ENCODE assay signal across 22 cellular contexts in the genomic region with DNA sequence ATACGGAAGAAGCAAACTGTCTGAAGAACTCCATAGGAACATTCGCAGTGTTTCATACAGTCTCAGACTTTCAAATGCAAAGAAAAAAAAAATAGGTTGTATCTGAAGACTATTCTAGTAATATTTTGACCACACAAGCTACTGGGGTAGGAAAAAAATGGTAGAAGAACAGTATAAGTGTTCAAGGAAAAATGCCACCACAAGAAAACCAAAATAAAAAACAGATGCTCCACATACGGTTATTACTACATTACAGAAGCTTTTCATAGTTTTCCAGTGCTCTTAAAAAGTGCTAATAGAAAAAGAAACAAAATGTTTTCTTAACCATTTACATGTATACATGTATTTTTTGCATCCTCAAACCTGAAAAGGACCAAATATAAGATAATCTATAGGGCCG. TPM values are rescaled to one million over a fixed set of nuclear protein-coding genes. Genes with fewer than 3 reads are reported as not detected.
DNase-seq lines count a peak whose midpoint lies in the region; ATAC-seq and TF ChIP-seq lines count a peak whose summit lies in the region.
"Had no signal": no experiment of that assay in that cellular context is flagged by ENCODE, and none has a peak within 500 bp of the region (broad histone marks: within the 10 kb centered on the region; RNA-seq: fewer than 3 reads in every experiment).

No MANE protein-coding gene starts in this region.

- no peak for ATAC-seq in activated T-cell treated with anti-CD3 and anti-CD28 coated beads, Interleukin-2, amount 50 U/mL, for 72 hours (replicated peaks in 1 of 2)
- ATAC-seq in activated T-cell treated with anti-CD3 and anti-CD28 coated beads, Interleukin-2, amount 50 U/mL, for 4 hours: no peak
- no peak for ATAC-seq in HG03097 (IDR thresholded peaks at IDR 0.05; ENCODE audit: low FRiP score, unreplicated experiment)
- ATAC-seq: foreskin keratinocyte had no signal

- no peak for TF ChIP-seq CTCF in progenitor cell of endocrine pancreas (IDR thresholded peaks at IDR 0.05; ENCODE audit: unreplicated experiment)

- H3K36me3 Mint-ChIP-seq in activated T-cell treated with anti-CD3 and anti-CD28 coated beads, Interleukin-2, amount 50 U/mL, for 72 hours (ENCODE audit: insufficient read depth in 2 of 2): peaks cover 0 to 2% of the 10 kb centered on the region in 2 donors
- no peaks in the 10 kb centered on the region for H3K36me3 Mint-ChIP-seq in activated T-cell treated with anti-CD3 and anti-CD28 coated beads, Interleukin-2, amount 50 U/mL, for 4 hours (ENCODE audit: insufficient read depth)
- H3K36me3 Mint-ChIP-seq in IgD-negative memory B cell (no peaks in the 10 kb centered on the region), progenitor cell of endocrine pancreas (ENCODE audit: insufficient read depth) (peaks cover 2% of the 10 kb centered on the region)
- H3K36me3 Mint-ChIP-seq: activated CD4-positive, alpha-beta memory T cell treated with anti-CD3 and anti-CD28 coated beads for 36 hours had no signal

- peak overlapping the region; percentile 15 for H3K27ac Mint-ChIP-seq in activated T-cell treated with anti-CD3 and anti-CD28 coated beads, Interleukin-2, amount 50 U/mL, for 72 hours
- H3K27ac Mint-ChIP-seq in IgD-negative memory B cell (peak overlapping the region; percentile 61 to 79 (median 78)), progenitor cell of endocrine pancreas (peak overlapping the region; percentile 45)
- H3K27ac Mint-ChIP-seq: activated CD4-positive, alpha-beta memory T cell treated with anti-CD3 and anti-CD28 coated beads for 36 hours; stimulated activated naive CD8-positive, alpha-beta T cell treated with anti-CD3 and anti-CD28 coated beads, Interleukin-15, Interleukin-2, amounts not matched to agents 100 ng/mL and 50 ng/mL, for 24 hours had no signal

- no peaks in the 10 kb centered on the region for H3K27me3 Mint-ChIP-seq in activated T-cell treated with anti-CD3 and anti-CD28 coated beads, Interleukin-2, amount 50 U/mL, for 72 hours (ENCODE audit: low read depth)
- no peaks in the 10 kb centered on the region for H3K27me3 Mint-ChIP-seq in activated T-cell treated with anti-CD3 and anti-CD28 coated beads, Interleukin-2, amount 50 U/mL, for 4 hours (ENCODE audit: low read depth)
- H3K27me3 Mint-ChIP-seq in IgD-negative memory B cell: no peaks in the 10 kb centered on the region
- no peaks in the 10 kb centered on the region for H3K27me3 Mint-ChIP-seq in progenitor cell of endocrine pancreas
- H3K27me3 Mint-ChIP-seq: activated CD4-positive, alpha-beta memory T cell treated with anti-CD3 and anti-CD28 coated beads for 36 hours; stimulated activated naive CD8-positive, alpha-beta T cell treated with anti-CD3 and anti-CD28 coated beads, Interleukin-15, Interleukin-2, amounts not matched to agents 100 ng/mL and 50 ng/mL, for 24 hours had no signal

- DNase-seq in activated T-cell treated with anti-CD3 and anti-CD28 coated beads, Interleukin-2, amount 50 U/mL, for 72 hours: no peak
- no peak for DNase-seq in activated T-cell treated with anti-CD3 and anti-CD28 coated beads, Interleukin-2, amount 50 U/mL, for 4 hours
- DNase-seq in fibroblast of gingiva (ENCODE audit: low read depth) (peak; percentile 48), progenitor cell of endocrine pancreas (ENCODE audit: low spot score, unreplicated experiment) (no peak), DMS 273 treated with DMSO at 0.1 percent for 48 hours (lab: John Stamatoyannopoulos, UW) (no peak)
- no peak for DNase-seq in stimulated activated CD4-positive, alpha-beta T cell treated with anti-CD3 and anti-CD28 coated beads, Interleukin-1b, Interleukin-23, amount 100 ng/mL, for 48 hours
- DNase-seq: activated CD4-positive, alpha-beta memory T cell treated with anti-CD3 and anti-CD28 coated beads for 36 hours; activated CD4-positive, CD25-positive, alpha-beta regulatory T cell treated with anti-CD3 and anti-CD28 coated beads, Interleukin-2, amount 50 U/mL, for 72 hours; activated gamma-delta T cell; adrenal gland; C1 segment of cervical spinal cord; EL; foreskin keratinocyte; hippocampal formation; NCI-H1417 treated with DMSO at 0.1 percent for 48 hours; NCI-H2081 treated with DMSO at 0.1 percent for 48 hours; NCI-H345; SJCRH30; T-helper 1 cell had no signal

- peak overlapping the region in 1 of 2 donors; percentile 29 for H3K4me3 Mint-ChIP-seq in activated T-cell treated with anti-CD3 and anti-CD28 coated beads, Interleukin-2, amount 50 U/mL, for 72 hours
- H3K4me3 Mint-ChIP-seq in activated T-cell treated with anti-CD3 and anti-CD28 coated beads, Interleukin-2, amount 50 U/mL, for 4 hours: no peak overlapping the region
- H3K4me3 Mint-ChIP-seq in IgD-negative memory B cell (peak overlapping the region in 3 of 4 donors; percentile 17 to 63 (median 57)), progenitor cell of endocrine pancreas (ENCODE audit: low read depth) (no peak overlapping the region)
- H3K4me3 Mint-ChIP-seq: activated CD4-positive, alpha-beta memory T cell treated with anti-CD3 and anti-CD28 coated beads for 36 hours; stimulated activated naive CD8-positive, alpha-beta T cell treated with anti-CD3 and anti-CD28 coated beads, Interleukin-15, Interleukin-2, amounts not matched to agents 100 ng/mL and 50 ng/mL, for 24 hours had no signal

- peaks cover 42% of the 10 kb centered on the region for H3K4me1 Mint-ChIP-seq in activated T-cell treated with anti-CD3 and anti-CD28 coated beads, Interleukin-2, amount 50 U/mL, for 72 hours (ENCODE audit: low read depth)
- peaks cover 46% of the 10 kb centered on the region for H3K4me1 Mint-ChIP-seq in activated T-cell treated with anti-CD3 and anti-CD28 coated beads, Interleukin-2, amount 50 U/mL, for 4 hours (ENCODE audit: low read depth)
- H3K4me1 Mint-ChIP-seq in IgD-negative memory B cell: peaks cover 24 to 37% (median 29%) of the 10 kb centered on the region in 3 donors
- peaks cover 15% of the 10 kb centered on the region for H3K4me1 Mint-ChIP-seq in progenitor cell of endocrine pancreas (ENCODE audit: low read depth)

- no peaks in the 10 kb centered on the region for H3K9me3 Mint-ChIP-seq in activated T-cell treated with anti-CD3 and anti-CD28 coated beads, Interleukin-2, amount 50 U/mL, for 72 hours
- H3K9me3 Mint-ChIP-seq in activated T-cell treated with anti-CD3 and anti-CD28 coated beads, Interleukin-2, amount 50 U/mL, for 4 hours: no peaks in the 10 kb centered on the region
- no peaks in the 10 kb centered on the region for H3K9me3 Mint-ChIP-seq in IgD-negative memory B cell
- H3K9me3 Mint-ChIP-seq in progenitor cell of endocrine pancreas (ENCODE audit: low read depth): no peaks in the 10 kb centered on the region
- H3K9me3 Mint-ChIP-seq: activated CD4-positive, alpha-beta memory T cell treated with anti-CD3 and anti-CD28 coated beads for 36 hours; stimulated activated naive CD8-positive, alpha-beta T cell treated with anti-CD3 and anti-CD28 coated beads, Interleukin-15, Interleukin-2, amounts not matched to agents 100 ng/mL and 50 ng/mL, for 24 hours had no signal

RNA-seq across cellular contexts. Expression of a gene that starts 3.7 kb away (rescaled TPM):
- total RNA-seq in activated T-cell treated with anti-CD3 and anti-CD28 coated beads, Interleukin-2, amount 50 U/mL, for 72 hours: 100 to 1,000 TPM; 117 to 130 TPM
- total RNA-seq in activated T-cell treated with anti-CD3 and anti-CD28 coated beads, Interleukin-2, amount 50 U/mL, for 4 hours: 100 to 1,000 TPM in 1 of 3 donors, 10 to 100 TPM in 2; 86.4 to 107 (median 92.2) TPM
- polyA plus RNA-seq in IgD-negative memory B cell: 166 TPM
- total RNA-seq in progenitor cell of endocrine pancreas: 154 and 165 TPM in 2 replicates

RNA-seq across cellular contexts. Expression of a gene that starts 5.4 kb away (rescaled TPM):
- total RNA-seq in activated T-cell treated with anti-CD3 and anti-CD28 coated beads, Interleukin-2, amount 50 U/mL, for 72 hours: 10 to 100 TPM; 42.5 to 51.9 TPM
- total RNA-seq in activated T-cell treated with anti-CD3 and anti-CD28 coated beads, Interleukin-2, amount 50 U/mL, for 4 hours: 10 to 100 TPM; 32.7 to 44.7 (median 35.0) TPM
- polyA plus RNA-seq in IgD-negative memory B cell: 14.7 TPM
- 37.1 and 40.5 TPM in 2 replicates for total RNA-seq in progenitor cell of endocrine pancreas

Comparison
In these comparisons a context has a peak if more than half of its experiments do, and no peak if none do; other contexts are left out.
1. H3K27ac Mint-ChIP-seq: peak in every context shown above with its lines; median percentile 78 in IgD-negative memory B cell; 45 in progenitor cell of endocrine pancreas; 15 in activated T-cell treated with anti-CD3 and anti-CD28 coated beads, Interleukin-2, amount 50 U/mL, for 72 hours.
2. H3K4me3 Mint-ChIP-seq: peak in IgD-negative memory B cell (3 of 4); none in activated T-cell treated with anti-CD3 and anti-CD28 coated beads, Interleukin-2, amount 50 U/mL, for 4 hours (single experiment) and progenitor cell of endocrine pancreas (single experiment).